ENCODE assay signal across 27 cellular contexts in the genomic region with DNA sequence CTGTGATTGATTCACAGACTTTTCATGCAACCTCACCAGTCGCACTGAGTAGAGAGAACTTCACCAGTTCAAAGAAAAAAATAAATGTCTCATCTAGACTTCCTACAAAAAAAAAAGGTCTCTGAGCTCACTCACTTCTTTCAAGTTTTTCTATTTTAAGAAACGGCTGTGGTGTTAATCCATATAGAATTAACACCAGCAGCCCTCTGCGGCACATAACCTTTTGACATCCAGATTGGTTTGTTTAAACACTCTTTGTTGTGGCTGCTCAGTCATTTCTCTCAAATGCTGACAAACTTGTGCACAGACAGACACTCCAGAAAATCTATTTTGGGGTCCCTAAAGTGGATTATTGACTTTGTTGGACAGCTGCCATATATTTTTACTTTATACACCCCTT.
"Had no signal": no experiment of that assay in that cellular context is flagged by ENCODE, and none has a peak within 500 bp of the region (broad histone marks: within the 10 kb centered on the region; RNA-seq: fewer than 3 reads in every experiment).

No MANE protein-coding gene starts in this region.

- ATAC-seq: activated naive CD4-positive, alpha-beta T cell treated with anti-CD3 and anti-CD28 coated beads, Interleukin-2, amount 50 U/mL, for 72 hours; activated naive CD8-positive, alpha-beta T cell treated with anti-CD3 and anti-CD28 coated beads, Interleukin-2, amount 50 U/mL, for 24 hours; activated T-cell treated with anti-CD3 and anti-CD28 coated beads, Interleukin-2, amount 50 U/mL, for 4 hours; SK-N-SH treated with all-trans-retinoic acid at 6 μM for 48 hours; WTC11 had no signal

- H3K4me3 ChIP-seq: ascending aorta, MG63, Peyer's patch, SJSA1 had no signal

- H3K9me3 Mint-ChIP-seq: activated naive CD4-positive, alpha-beta T cell treated with anti-CD3 and anti-CD28 coated beads, Interleukin-2, amount 50 U/mL, for 72 hours; T-helper 1 cell treated with Interleukin-12 subunit alpha and Interleukin-12 subunit beta and Interleukin-4 antibody, amounts not matched to agents 30 μg/mL and 1 μg/mL, for 36 hours had no signal

- H3K4me1 Mint-ChIP-seq: activated naive CD8-positive, alpha-beta T cell treated with anti-CD3 and anti-CD28 coated beads, Interleukin-2, amount 50 U/mL, for 24 hours; WTC11 had no signal

- H3K4me1 ChIP-seq: ascending aorta, Peyer's patch had no signal

- H3K4me3 Mint-ChIP-seq: activated CD4-positive, alpha-beta memory T cell treated with anti-CD3 and anti-CD28 coated beads for 36 hours; activated naive CD8-positive, alpha-beta T cell treated with anti-CD3 and anti-CD28 coated beads, Interleukin-2, amount 50 U/mL, for 24 hours; activated T-cell treated with anti-CD3 and anti-CD28 coated beads, Interleukin-2, amount 50 U/mL, for 4 hours; T-helper 1 cell treated with Interleukin-12 subunit alpha and Interleukin-12 subunit beta and Interleukin-4 antibody, amounts not matched to agents 30 μg/mL and 1 μg/mL, for 36 hours; WTC11 had no signal

- DNase-seq: activated CD4-positive, alpha-beta memory T cell treated with anti-CD3 and anti-CD28 coated beads for 36 hours; activated CD4-positive, alpha-beta T cell treated with anti-CD3 and anti-CD28 coated beads for 48 hours; activated CD4-positive, CD25-positive, alpha-beta regulatory T cell treated with anti-CD3 and anti-CD28 coated beads, Interleukin-2, amount 50 U/mL, for 72 hours; activated CD8-positive, alpha-beta memory T cell treated with anti-CD3 and anti-CD28 coated beads for 24 hours; activated effector memory CD4-positive, alpha-beta T cell treated with anti-CD3 and anti-CD28 coated beads, Interleukin-2, amount 50 U/mL, for 16 hours; activated naive CD4-positive, alpha-beta T cell treated with Interleukin-2 at 50 U/mL for 16 hours; activated naive CD8-positive, alpha-beta T cell treated with anti-CD3 and anti-CD28 coated beads, Interleukin-2, amount 50 U/mL, for 24 hours; activated T-cell treated with anti-CD3 and anti-CD28 coated beads, Interleukin-2, amount 50 U/mL, for 4 hours; amniotic stem cell; MG63; NCI-H1105 treated with DMSO at 0.1 percent for 48 hours; NCI-H1436 treated with DMSO at 0.1 percent for 48 hours; NCI-H187; NCI-H2081; NCI-H446; NCI-H524; Peyer's patch; SHP77; SW 1271; T-helper 9 cell had no signal

- H3K36me3 ChIP-seq: ascending aorta, MG63, Peyer's patch, SJSA1 had no signal

- H3K36me3 Mint-ChIP-seq: activated CD4-positive, alpha-beta memory T cell treated with anti-CD3 and anti-CD28 coated beads for 36 hours; activated naive CD4-positive, alpha-beta T cell treated with anti-CD3 and anti-CD28 coated beads, Interleukin-2, amount 50 U/mL, for 72 hours; brain; WTC11 had no signal

- H3K27ac Mint-ChIP-seq: activated CD4-positive, alpha-beta memory T cell treated with anti-CD3 and anti-CD28 coated beads for 36 hours; activated naive CD4-positive, alpha-beta T cell treated with anti-CD3 and anti-CD28 coated beads, Interleukin-2, amount 50 U/mL, for 72 hours; activated naive CD8-positive, alpha-beta T cell treated with anti-CD3 and anti-CD28 coated beads, Interleukin-2, amount 50 U/mL, for 24 hours; T-helper 1 cell treated with Interleukin-12 subunit alpha and Interleukin-12 subunit beta and Interleukin-4 antibody, amounts not matched to agents 30 μg/mL and 1 μg/mL, for 36 hours; WTC11 had no signal

- H3K27ac ChIP-seq: ascending aorta, Peyer's patch, SJSA1 had no signal

- H3K9me3 ChIP-seq: ascending aorta, MG63, Peyer's patch, SJSA1 had no signal

- H3K27me3 Mint-ChIP-seq: activated CD4-positive, alpha-beta memory T cell treated with anti-CD3 and anti-CD28 coated beads for 36 hours; activated naive CD8-positive, alpha-beta T cell treated with anti-CD3 and anti-CD28 coated beads, Interleukin-2, amount 50 U/mL, for 24 hours; brain had no signal

- H3K27me3 ChIP-seq: ascending aorta, MG63, Peyer's patch, SJSA1 had no signal
